ENCODE assay signal across 8 cellular contexts in genomic region chr4:52659016-52659721, GRCh38. TPM values are rescaled to one million over a fixed set of nuclear protein-coding genes. Genes with fewer than 3 reads are reported as not detected.
DNase-seq lines count a peak whose midpoint lies in the region; ATAC-seq and TF ChIP-seq lines count a peak whose summit lies in the region.

A gene with protein sequence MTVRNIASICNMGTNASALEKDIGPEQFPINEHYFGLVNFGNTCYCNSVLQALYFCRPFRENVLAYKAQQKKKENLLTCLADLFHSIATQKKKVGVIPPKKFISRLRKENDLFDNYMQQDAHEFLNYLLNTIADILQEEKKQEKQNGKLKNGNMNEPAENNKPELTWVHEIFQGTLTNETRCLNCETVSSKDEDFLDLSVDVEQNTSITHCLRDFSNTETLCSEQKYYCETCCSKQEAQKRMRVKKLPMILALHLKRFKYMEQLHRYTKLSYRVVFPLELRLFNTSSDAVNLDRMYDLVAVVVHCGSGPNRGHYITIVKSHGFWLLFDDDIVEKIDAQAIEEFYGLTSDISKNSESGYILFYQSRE (minus strand): TSS chr4:52659301. CDS start chr4:52659150, 151 bp downstream.

- no peaks in the 10 kb centered on the region for H3K79me2 ChIP-seq in OCI-LY1 (ENCODE audit: insufficient read depth, low read length)

- H3K4me3 ChIP-seq in OCI-LY1 (ENCODE audit: low read depth, low read length, poor library complexity, severe bottlenecking) (peak within 1 kb of the TSS; percentile 86), esophagus squamous epithelium (peak within 1 kb of the TSS; percentile 64 to 93 (median 76)), muscle layer of duodenum (ENCODE audit: low read depth in 1 of 2, low read length in 2 of 2) (peak within 1 kb of the TSS; percentile 74 to 76)

- peak within 1 kb of the TSS; percentile 16; the same call in 1 of the 2 replicates for H2AFZ ChIP-seq in OCI-LY1 (ENCODE audit: low read length)

- H3K9me3 ChIP-seq in OCI-LY1 (ENCODE audit: low read length) (no peaks in the 10 kb centered on the region), esophagus squamous epithelium (no peaks in the 10 kb centered on the region), muscle layer of duodenum (ENCODE audit: control insufficient read depth in 1 of 2, low read length in 2 of 2) (no peaks in the 10 kb centered on the region)

- H3K27me3 ChIP-seq in OCI-LY1 (ENCODE audit: insufficient read depth, low read length) (no peaks in the 10 kb centered on the region), esophagus squamous epithelium (no peaks in the 10 kb centered on the region), muscle layer of duodenum (ENCODE audit: low read depth, low read length) (no peaks in the 10 kb centered on the region)

- ATAC-seq in GM19324 (IDR thresholded peaks at IDR 0.05; ENCODE audit: low FRiP score, unreplicated experiment) = peak; percentile 93
- peak; percentile 74 for ATAC-seq in HG03442 (IDR thresholded peaks at IDR 0.05; ENCODE audit: unreplicated experiment)

- DNase-seq in COLO668 (lab: John Stamatoyannopoulos, UW; ENCODE audit: unreplicated experiment) (peak; percentile 86), esophagus squamous epithelium (lab: John Stamatoyannopoulos, UW) (peak; percentile 8)
- peak; percentile 64 to 70 for DNase-seq in activated T-cell treated with anti-CD3 and anti-CD28 coated beads, Interleukin-2, amount 50 U/mL, for 48 hours
- peak; percentile 60 for DNase-seq in stimulated activated naive CD4-positive, alpha-beta T cell treated with Interleukin-2 at 50 U/mL for 16 hours (lab: John Stamatoyannopoulos, UW)

- no peak within 1 kb of the TSS for H3K27ac ChIP-seq in OCI-LY1 (ENCODE audit: low read depth, low read length, poor library complexity, severe bottlenecking)
- H3K27ac ChIP-seq in esophagus squamous epithelium = peak within 1 kb of the TSS; percentile 91 to 98 (median 96)
- H3K27ac ChIP-seq in muscle layer of duodenum (ENCODE audit: low read length) = peak within 1 kb of the TSS; percentile 74

- peaks cover 15% of the 10 kb centered on the region for H3K36me3 ChIP-seq in OCI-LY1 (ENCODE audit: insufficient read depth, low read length)
- no peaks in the 10 kb centered on the region for H3K36me3 ChIP-seq in esophagus squamous epithelium
- no peaks in the 10 kb centered on the region for H3K36me3 ChIP-seq in muscle layer of duodenum (ENCODE audit: control insufficient read depth in 1 of 2, insufficient read depth in 2 of 2, low read length in 2 of 2)

- H3F3A ChIP-seq in OCI-LY1 (ENCODE audit: insufficient read depth, low read length) = no peaks in the 10 kb centered on the region

- peaks cover 13% of the 10 kb centered on the region for H3K4me1 ChIP-seq in OCI-LY1 (ENCODE audit: insufficient read depth, low read length, severe bottlenecking)
- peaks cover 20 to 62% (median 28%) of the 10 kb centered on the region in 3 donors for H3K4me1 ChIP-seq in esophagus squamous epithelium
- peaks cover 4 to 13% of the 10 kb centered on the region in 2 donors for H3K4me1 ChIP-seq in muscle layer of duodenum (ENCODE audit: control insufficient read depth in 1 of 2, insufficient read depth in 2 of 2, low read length in 2 of 2)

- no peaks in the 10 kb centered on the region for H4K20me1 ChIP-seq in OCI-LY1 (ENCODE audit: insufficient read depth, low read length)

- WGBS in esophagus squamous epithelium, 2 donors = no CpG with 5 or more reads among the region's 90 CpGs

- peak within 1 kb of the TSS; percentile 79 for H3K9ac ChIP-seq in OCI-LY1 (ENCODE audit: low read length)

- intact Hi-C loops in esophagus squamous epithelium (cut with DNase I) = no loop called here

- peak within 1 kb of the TSS; percentile 85 for H3K4me2 ChIP-seq in OCI-LY1 (ENCODE audit: low read length)

- peak in 2 of 4 donors; percentile 46 to 67 for TF ChIP-seq POLR2A in esophagus squamous epithelium (IDR thresholded peaks at IDR 0.05)

- no peaks in the 10 kb centered on the region for H3K9me2 ChIP-seq in OCI-LY1 (ENCODE audit: low read depth, low read length)

- no peak for TF ChIP-seq CTCF in OCI-LY1 (IDR thresholded peaks at IDR 0.05; ENCODE audit: low read length)
- TF ChIP-seq CTCF in esophagus squamous epithelium (IDR thresholded peaks at IDR 0.05) = no peak

RNA-seq across cellular contexts. Expression of the gene that starts here (rescaled TPM):
- 10 to 100 TPM; 12.0 to 22.1 (median 12.9) TPM for total RNA-seq in esophagus squamous epithelium

Comparison
In these comparisons a context has a peak if more than half of its experiments do, and no peak if none do; other contexts are left out.
1. DNase-seq: peak in every context shown above with its lines; median percentile 86 in COLO668; 67 in activated T-cell treated with anti-CD3 and anti-CD28 coated beads, Interleukin-2, amount 50 U/mL, for 48 hours; 60 in stimulated activated naive CD4-positive, alpha-beta T cell treated with Interleukin-2 at 50 U/mL for 16 hours; 8 in esophagus squamous epithelium.